ENCODE assay signal across 8 cellular contexts in genomic region chr11:32991898-32992297, GRCh38. TPM values are rescaled to one million over a fixed set of nuclear protein-coding genes. Genes with fewer than 3 reads are reported as not detected.
"Had no signal": no experiment of that assay in that cellular context is flagged by ENCODE, and none has a peak within 500 bp of the region (broad histone marks: within the 10 kb centered on the region; RNA-seq: fewer than 3 reads in every experiment).

No MANE protein-coding gene starts in this region.

- FAIRE-seq: HepG2, HTR-8/SVneo had no signal

- ATAC-seq: HepG2 had no signal

- H3K27ac ChIP-seq: HL-60, KMS-11 had no signal

- H3K9ac ChIP-seq: KMS-11 had no signal

- DNase-seq: IMR-90, KBM-7, KG1 had no signal

- H3K4me2 ChIP-seq: KMS-11 had no signal

RNA-seq across cellular contexts. Expression of gene DEPDC7, which starts 23.8 kb away (rescaled TPM):
- polyA plus RNA-seq: IgD-negative memory B cell had no signal
